In genomic region chr1:41322835-41323234, GRCh38 we compare ENCODE assay signal across 1 cellular context.
TF ChIP-seq lines count a peak whose summit lies in the region.

No MANE protein-coding gene starts in this region.

TF ChIP-seq in K562, 482 proteins besides CTCF, POLR2A, EP300 and RAD21 (continued from another document and continues in another):
- TF ChIP-seq, protein P1, sequence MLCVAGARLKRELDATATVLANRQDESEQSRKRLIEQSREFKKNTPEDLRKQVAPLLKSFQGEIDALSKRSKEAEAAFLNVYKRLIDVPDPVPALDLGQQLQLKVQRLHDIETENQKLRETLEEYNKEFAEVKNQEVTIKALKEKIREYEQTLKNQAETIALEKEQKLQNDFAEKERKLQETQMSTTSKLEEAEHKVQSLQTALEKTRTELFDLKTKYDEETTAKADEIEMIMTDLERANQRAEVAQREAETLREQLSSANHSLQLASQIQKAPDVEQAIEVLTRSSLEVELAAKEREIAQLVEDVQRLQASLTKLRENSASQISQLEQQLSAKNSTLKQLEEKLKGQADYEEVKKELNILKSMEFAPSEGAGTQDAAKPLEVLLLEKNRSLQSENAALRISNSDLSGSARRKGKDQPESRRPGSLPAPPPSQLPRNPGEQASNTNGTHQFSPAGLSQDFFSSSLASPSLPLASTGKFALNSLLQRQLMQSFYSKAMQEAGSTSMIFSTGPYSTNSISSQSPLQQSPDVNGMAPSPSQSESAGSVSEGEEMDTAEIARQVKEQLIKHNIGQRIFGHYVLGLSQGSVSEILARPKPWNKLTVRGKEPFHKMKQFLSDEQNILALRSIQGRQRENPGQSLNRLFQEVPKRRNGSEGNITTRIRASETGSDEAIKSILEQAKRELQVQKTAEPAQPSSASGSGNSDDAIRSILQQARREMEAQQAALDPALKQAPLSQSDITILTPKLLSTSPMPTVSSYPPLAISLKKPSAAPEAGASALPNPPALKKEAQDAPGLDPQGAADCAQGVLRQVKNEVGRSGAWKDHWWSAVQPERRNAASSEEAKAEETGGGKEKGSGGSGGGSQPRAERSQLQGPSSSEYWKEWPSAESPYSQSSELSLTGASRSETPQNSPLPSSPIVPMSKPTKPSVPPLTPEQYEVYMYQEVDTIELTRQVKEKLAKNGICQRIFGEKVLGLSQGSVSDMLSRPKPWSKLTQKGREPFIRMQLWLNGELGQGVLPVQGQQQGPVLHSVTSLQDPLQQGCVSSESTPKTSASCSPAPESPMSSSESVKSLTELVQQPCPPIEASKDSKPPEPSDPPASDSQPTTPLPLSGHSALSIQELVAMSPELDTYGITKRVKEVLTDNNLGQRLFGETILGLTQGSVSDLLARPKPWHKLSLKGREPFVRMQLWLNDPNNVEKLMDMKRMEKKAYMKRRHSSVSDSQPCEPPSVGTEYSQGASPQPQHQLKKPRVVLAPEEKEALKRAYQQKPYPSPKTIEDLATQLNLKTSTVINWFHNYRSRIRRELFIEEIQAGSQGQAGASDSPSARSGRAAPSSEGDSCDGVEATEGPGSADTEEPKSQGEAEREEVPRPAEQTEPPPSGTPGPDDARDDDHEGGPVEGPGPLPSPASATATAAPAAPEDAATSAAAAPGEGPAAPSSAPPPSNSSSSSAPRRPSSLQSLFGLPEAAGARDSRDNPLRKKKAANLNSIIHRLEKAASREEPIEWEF (CRISPR knock-in tag; IDR thresholded peaks at IDR 0.05) = no peak
- TF ChIP-seq GTF3C2 (IDR thresholded peaks at IDR 0.05; ENCODE audit: borderline replicate concordance, extremely low read depth, insufficient read length) = no peak
- no peak for TF ChIP-seq KDM5B (IDR thresholded peaks at IDR 0.05; ENCODE audit: insufficient replicate concordance, low read depth, low read length)
- TF ChIP-seq EGR1 (conservative IDR thresholded peaks at IDR 0.05) = peak; percentile 43; the same call in 1 of the 2 replicates
- TF ChIP-seq DEAF1 (CRISPR knock-in tag; IDR thresholded peaks at IDR 0.05) = peak; percentile 84
- no peak for TF ChIP-seq HDAC1 (IDR thresholded peaks at IDR 0.05)
- TF ChIP-seq ZNF24 (IDR thresholded peaks at IDR 0.05) = peak; percentile 11; the same call in 1 of the 2 replicates
- TF ChIP-seq ZFPM2 (CRISPR knock-in tag; IDR thresholded peaks at IDR 0.05) = no peak
- TF ChIP-seq ZNF830 (CRISPR knock-in tag; IDR thresholded peaks at IDR 0.05) = no peak
- TF ChIP-seq U2AF1 (optimal IDR thresholded peaks at IDR 0.05; ENCODE audit: low read depth, low read length) = no peak
- no peak for TF ChIP-seq HEY1 (CRISPR knock-in tag; IDR thresholded peaks at IDR 0.05; ENCODE audit: borderline replicate concordance)
- TF ChIP-seq PURB (CRISPR knock-in tag; IDR thresholded peaks at IDR 0.05; ENCODE audit: low read depth) = no peak
- TF ChIP-seq, protein P2, sequence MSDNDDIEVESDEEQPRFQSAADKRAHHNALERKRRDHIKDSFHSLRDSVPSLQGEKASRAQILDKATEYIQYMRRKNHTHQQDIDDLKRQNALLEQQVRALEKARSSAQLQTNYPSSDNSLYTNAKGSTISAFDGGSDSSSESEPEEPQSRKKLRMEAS (CRISPR knock-in tag; IDR thresholded peaks at IDR 0.05) = no peak
- TF ChIP-seq TCF7L2 (IDR thresholded peaks at IDR 0.05; ENCODE audit: low read depth, low read length) = no peak
- no peak for TF ChIP-seq NCOR1 (IDR thresholded peaks at IDR 0.05)
- TF ChIP-seq FOS (IDR thresholded peaks at IDR 0.05; ENCODE audit: extremely low read depth, insufficient read length) = no peak
- no peak for TF ChIP-seq RNF2 (IDR thresholded peaks at IDR 0.05)
- no peak for TF ChIP-seq ZNF79 (CRISPR knock-in tag; IDR thresholded peaks at IDR 0.05; ENCODE audit: low read depth)
- TF ChIP-seq RHOXF2B (CRISPR knock-in tag; conservative IDR thresholded peaks at IDR 0.05) = no peak
- TF ChIP-seq ZNF76 (CRISPR knock-in tag; IDR thresholded peaks at IDR 0.05; ENCODE audit: borderline replicate concordance) = no peak
- TF ChIP-seq RB1 (IDR thresholded peaks at IDR 0.05; ENCODE audit: low read depth) = 0 out of 2 replicates have a peak, but pooled peaks have one; percentile 46
- peak; percentile 31; the same call in 1 of the 2 replicates for TF ChIP-seq BHLHE40 (IDR thresholded peaks at IDR 0.05; ENCODE audit: low read length)
- peak; percentile 82 for TF ChIP-seq SMC3 (conservative IDR thresholded peaks at IDR 0.05; ENCODE audit: insufficient read depth, low read depth, low read length)
- no peak for TF ChIP-seq ZNF146 (CRISPR knock-in tag; IDR thresholded peaks at IDR 0.05; ENCODE audit: unreplicated experiment)
- no peak for TF ChIP-seq NELFE (IDR thresholded peaks at IDR 0.05; ENCODE audit: insufficient read depth, insufficient read length)
- no peak for TF ChIP-seq ELF2 (CRISPR knock-in tag; IDR thresholded peaks at IDR 0.05)
- TF ChIP-seq RUNX1 (IDR thresholded peaks at IDR 0.05; ENCODE audit: low read depth) = no peak
- TF ChIP-seq ARID2 (IDR thresholded peaks at IDR 0.05) = peak; percentile 82
- no peak for TF ChIP-seq EWSR1 (IDR thresholded peaks at IDR 0.05; ENCODE audit: borderline replicate concordance, low read depth, partially characterized antibody)
- TF ChIP-seq MAFK (IDR thresholded peaks at IDR 0.05; ENCODE audit: low read length) = no peak
- TF ChIP-seq BCL6 (CRISPR knock-in tag; IDR thresholded peaks at IDR 0.05) = no peak
- TF ChIP-seq SMARCB1 (IDR thresholded peaks at IDR 0.05; ENCODE audit: insufficient read length, low read depth) = no peak
- TF ChIP-seq, protein P3, sequence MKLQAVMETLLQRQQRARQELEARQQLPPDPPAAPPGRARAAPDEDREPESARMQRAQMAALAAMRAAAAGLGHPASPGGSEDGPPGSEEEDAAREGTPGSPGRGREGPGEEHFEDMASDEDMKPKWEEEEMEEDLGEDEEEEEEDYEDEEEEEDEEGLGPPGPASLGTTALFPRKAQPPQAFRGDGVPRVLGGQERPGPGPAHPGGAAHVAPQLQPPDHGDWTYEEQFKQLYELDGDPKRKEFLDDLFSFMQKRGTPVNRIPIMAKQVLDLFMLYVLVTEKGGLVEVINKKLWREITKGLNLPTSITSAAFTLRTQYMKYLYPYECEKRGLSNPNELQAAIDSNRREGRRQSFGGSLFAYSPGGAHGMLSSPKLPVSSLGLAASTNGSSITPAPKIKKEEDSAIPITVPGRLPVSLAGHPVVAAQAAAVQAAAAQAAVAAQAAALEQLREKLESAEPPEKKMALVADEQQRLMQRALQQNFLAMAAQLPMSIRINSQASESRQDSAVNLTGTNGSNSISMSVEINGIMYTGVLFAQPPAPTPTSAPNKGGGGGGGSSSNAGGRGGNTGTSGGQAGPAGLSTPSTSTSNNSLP (IDR thresholded peaks at IDR 0.05; ENCODE audit: borderline replicate concordance, low read depth, low read length) = no peak
- no peak for TF ChIP-seq ATF3 (IDR thresholded peaks at IDR 0.05)
- no peak for TF ChIP-seq ATF3 (CRISPR knock-in tag; conservative IDR thresholded peaks at IDR 0.05)
- no peak for TF ChIP-seq ZNF23 (CRISPR knock-in tag; IDR thresholded peaks at IDR 0.05)
- TF ChIP-seq, protein P4, sequence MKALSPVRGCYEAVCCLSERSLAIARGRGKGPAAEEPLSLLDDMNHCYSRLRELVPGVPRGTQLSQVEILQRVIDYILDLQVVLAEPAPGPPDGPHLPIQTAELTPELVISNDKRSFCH (CRISPR knock-in tag; IDR thresholded peaks at IDR 0.05) = no peak
- TF ChIP-seq, protein P4 (tag; IDR thresholded peaks at IDR 0.05) = 0 out of 2 replicates have a peak, but pooled peaks have one; percentile 27
- TF ChIP-seq ETV1 (tag; conservative IDR thresholded peaks at IDR 0.05; ENCODE audit: low read depth) = no peak
- peak; percentile 82; the same call in 1 of the 2 replicates for TF ChIP-seq STAG1 (CRISPR knock-in tag; IDR thresholded peaks at IDR 0.05; ENCODE audit: borderline replicate concordance)
- no peak for TF ChIP-seq SIX5 (IDR thresholded peaks at IDR 0.05; ENCODE audit: borderline replicate concordance in 1 of 2, insufficient read depth in 1 of 2, low read depth in 1 of 2, low read length in 2 of 2)
- TF ChIP-seq HNRNPUL1 (IDR thresholded peaks at IDR 0.05; ENCODE audit: low read length) = no peak
- 0 out of 2 replicates have a peak, but pooled peaks have one; percentile 43 for TF ChIP-seq MYNN (IDR thresholded peaks at IDR 0.05)
- no peak for TF ChIP-seq MYNN (CRISPR knock-in tag; IDR thresholded peaks at IDR 0.05)
- TF ChIP-seq ZNF197 (CRISPR knock-in tag; IDR thresholded peaks at IDR 0.05; ENCODE audit: low read depth) = no peak
- TF ChIP-seq ZNF584 (CRISPR knock-in tag; IDR thresholded peaks at IDR 0.05; ENCODE audit: low read depth) = no peak
- no peak for TF ChIP-seq BRCA1 (IDR thresholded peaks at IDR 0.05)
- TF ChIP-seq BRCA1 (CRISPR knock-in tag; IDR thresholded peaks at IDR 0.05) = no peak
- no peak for TF ChIP-seq RREB1 (CRISPR knock-in tag; IDR thresholded peaks at IDR 0.05)
- TF ChIP-seq ILK (tag; IDR thresholded peaks at IDR 0.05; ENCODE audit: borderline replicate concordance, low read depth) = no peak
- TF ChIP-seq HDAC3 (IDR thresholded peaks at IDR 0.05; ENCODE audit: borderline replicate concordance, partially characterized antibody) = no peak
- TF ChIP-seq MTA2 (IDR thresholded peaks at IDR 0.05; ENCODE audit: low read depth) = no peak
